Comparison of ENCODE assay signal across 15 cellular contexts in the genomic region with DNA sequence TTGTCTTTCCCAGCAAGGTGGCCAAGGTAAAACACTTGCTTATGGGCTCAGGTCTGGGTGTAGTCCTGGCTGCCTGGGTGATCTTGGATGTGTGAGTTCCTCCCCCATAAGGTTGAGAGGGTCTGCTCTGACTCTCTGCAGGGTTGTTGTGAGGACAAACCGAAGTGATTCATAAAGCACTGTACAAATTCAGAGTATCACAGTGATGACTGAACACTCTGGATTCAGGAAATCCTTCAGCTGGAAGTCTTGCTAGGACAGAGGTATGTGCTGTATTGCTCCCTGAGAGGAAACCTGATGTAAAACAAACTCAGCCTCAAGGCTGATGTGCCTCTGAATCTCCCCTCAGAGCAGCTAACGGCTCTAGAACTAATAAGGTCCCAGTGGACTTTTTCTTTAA.
DNase-seq lines count a peak whose midpoint lies in the region; ATAC-seq and TF ChIP-seq lines count a peak whose summit lies in the region.
"Had no signal": no experiment of that assay in that cellular context is flagged by ENCODE, and none has a peak within 500 bp of the region (broad histone marks: within the 10 kb centered on the region; RNA-seq: fewer than 3 reads in every experiment).

No MANE protein-coding gene starts in this region.

- H3K9me3 ChIP-seq in mucosa of descending colon, result peaks cover 4% of the 10 kb centered on the region
- H3K9me3 ChIP-seq: BE2C, SJCRH30 had no signal

- TF ChIP-seq CTCF in mucosa of descending colon (IDR thresholded peaks at IDR 0.05) (no peak), Calu3 (IDR thresholded peaks at IDR 0.05; ENCODE audit: unreplicated experiment) (no peak)

- BruUV-seq in Calu3 (replicated peaks; lab: Mats Ljungman, UMichigan), result no TSS peak

- no peaks in the 10 kb centered on the region for H3K9me3 Mint-ChIP-seq in Calu3 (ENCODE audit: low read depth, unreplicated experiment)

- CTCF ChIA-PET in Calu3 (lab: Charles Lee), result no interaction called here

- H3K4me1 ChIP-seq in mucosa of descending colon (ENCODE audit: low read depth), result no peaks in the 10 kb centered on the region
- H3K4me1 ChIP-seq: BE2C had no signal

- no peaks in the 10 kb centered on the region for H3K36me3 ChIP-seq in mucosa of descending colon (ENCODE audit: low read depth)
- H3K36me3 ChIP-seq: BE2C, SJCRH30 had no signal

- intact Hi-C loops in mucosa of descending colon (cut with DNase I, micrococcal nuclease) (no loop called here), Calu3 (cut with micrococcal nuclease; ENCODE audit: unreplicated experiment) (no loop called here)

- H3K36me3 Mint-ChIP-seq in Calu3 (ENCODE audit: insufficient read depth, unreplicated experiment), result no peaks in the 10 kb centered on the region

- peaks cover 55% of the 10 kb centered on the region for H3K27me3 Mint-ChIP-seq in Calu3 (ENCODE audit: unreplicated experiment)

- in situ Hi-C loops in ACHN (cut with HindIII; ENCODE audit: low pct_ligation_motif_present, low pct_unique_long_range_greater_than_20kb, low sequenced_read_pairs), result no loop called here

- H3K27ac Mint-ChIP-seq in Calu3 (ENCODE audit: unreplicated experiment), result no peak overlapping the region

- H3K4me3 ChIP-seq in mucosa of descending colon, result no peak overlapping the region
- H3K4me3 ChIP-seq: SJCRH30 had no signal

- peak; percentile 20 for ATAC-seq in mucosa of descending colon
- no peak for ATAC-seq in GM19328 (IDR thresholded peaks at IDR 0.05; ENCODE audit: unreplicated experiment)
- ATAC-seq in GM21529 (IDR thresholded peaks at IDR 0.05; ENCODE audit: unreplicated experiment), result no peak
- ATAC-seq in HG02571 (IDR thresholded peaks at IDR 0.05; ENCODE audit: unreplicated experiment), result no peak

- peak; percentile 1 for DNase-seq in ACHN
- peak; percentile 65 for DNase-seq in LHCN-M2 (ENCODE audit: low read depth)
- DNase-seq in dermis blood vessel endothelial cell, result peak; percentile 59
- DNase-seq in mucosa of descending colon, result no peak
- no peak for DNase-seq in Calu3
- DNase-seq: activated CD4-positive, CD25-positive, alpha-beta regulatory T cell; activated T-cell treated with anti-CD3 and anti-CD28 coated beads, Interleukin-2, amount 50 U/mL, for 48 hours; BE2C; central memory CD4-positive, alpha-beta T cell; NCI-H1048; NCI-H510A; SJCRH30 had no signal

- H3K4me1 Mint-ChIP-seq in Calu3 (ENCODE audit: low read depth, unreplicated experiment), result no peaks in the 10 kb centered on the region

- no peak overlapping the region for H3K4me3 Mint-ChIP-seq in Calu3 (ENCODE audit: low read depth, unreplicated experiment)

Comparison
In these comparisons a context has a peak if more than half of its experiments do, and no peak if none do; other contexts are left out.
1. DNase-seq: peak in ACHN (single experiment), LHCN-M2 (single experiment) and dermis blood vessel endothelial cell (single experiment); none in mucosa of descending colon (0 of 3) and Calu3 (single experiment).